In genomic region chr13:75366380-75367280, GRCh38 we compare ENCODE assay signal across 1 cellular context.
TF ChIP-seq lines count a peak whose summit lies in the region.

No MANE protein-coding gene starts in this region.

TF ChIP-seq in HCT116, 20 proteins besides CTCF, POLR2A, EP300 and RAD21:
- TF ChIP-seq ZBTB33 (IDR thresholded peaks at IDR 0.05; ENCODE audit: extremely low read depth, insufficient replicate concordance, low read length) = no peak
